ENCODE assay signal across 1 cellular context in genomic region chr20:39855799-39856198, GRCh38.
TF ChIP-seq lines count a peak whose summit lies in the region.

No MANE protein-coding gene starts in this region.

TF ChIP-seq in HEK293, 187 proteins besides CTCF, POLR2A, EP300 and RAD21 (continued from another document):
- TF ChIP-seq HIC1 (tag by site-specific recombination; IDR thresholded peaks at IDR 0.05): peak; percentile 65
- TF ChIP-seq ZNF660 (tag by site-specific recombination; IDR thresholded peaks at IDR 0.05): peak; percentile 79
- peak; percentile 20; the same call in 1 of the 2 replicates for TF ChIP-seq ZNF140 (tag by site-specific recombination; IDR thresholded peaks at IDR 0.05)
- no peak for TF ChIP-seq ZSCAN23 (tag by site-specific recombination; IDR thresholded peaks at IDR 0.05)
- peak; percentile 61 for TF ChIP-seq ZNF629 (tag by site-specific recombination; IDR thresholded peaks at IDR 0.05)
- peak; percentile 48; the same call in 1 of the 2 replicates for TF ChIP-seq PRDM1 (tag by site-specific recombination; IDR thresholded peaks at IDR 0.05)
- TF ChIP-seq SCRT2 (tag by site-specific recombination; IDR thresholded peaks at IDR 0.05): no peak
- TF ChIP-seq ZFP69B (tag by site-specific recombination; IDR thresholded peaks at IDR 0.05): peak; percentile 85
- TF ChIP-seq ZNF184 (tag by site-specific recombination; IDR thresholded peaks at IDR 0.05): 0 out of 2 replicates have a peak, but pooled peaks have one; percentile 14
- 0 out of 2 replicates have a peak, but pooled peaks have one; percentile 14 for TF ChIP-seq GLIS1 (tag by site-specific recombination; IDR thresholded peaks at IDR 0.05)
- 0 out of 2 replicates have a peak, but pooled peaks have one; percentile 19 for TF ChIP-seq SP7 (tag by site-specific recombination; IDR thresholded peaks at IDR 0.05)
- TF ChIP-seq ZNF692 (tag by site-specific recombination; IDR thresholded peaks at IDR 0.05): peak; percentile 51; the same call in 1 of the 2 replicates
